Comparison of ENCODE assay signal across 11 cellular contexts in the genomic region with DNA sequence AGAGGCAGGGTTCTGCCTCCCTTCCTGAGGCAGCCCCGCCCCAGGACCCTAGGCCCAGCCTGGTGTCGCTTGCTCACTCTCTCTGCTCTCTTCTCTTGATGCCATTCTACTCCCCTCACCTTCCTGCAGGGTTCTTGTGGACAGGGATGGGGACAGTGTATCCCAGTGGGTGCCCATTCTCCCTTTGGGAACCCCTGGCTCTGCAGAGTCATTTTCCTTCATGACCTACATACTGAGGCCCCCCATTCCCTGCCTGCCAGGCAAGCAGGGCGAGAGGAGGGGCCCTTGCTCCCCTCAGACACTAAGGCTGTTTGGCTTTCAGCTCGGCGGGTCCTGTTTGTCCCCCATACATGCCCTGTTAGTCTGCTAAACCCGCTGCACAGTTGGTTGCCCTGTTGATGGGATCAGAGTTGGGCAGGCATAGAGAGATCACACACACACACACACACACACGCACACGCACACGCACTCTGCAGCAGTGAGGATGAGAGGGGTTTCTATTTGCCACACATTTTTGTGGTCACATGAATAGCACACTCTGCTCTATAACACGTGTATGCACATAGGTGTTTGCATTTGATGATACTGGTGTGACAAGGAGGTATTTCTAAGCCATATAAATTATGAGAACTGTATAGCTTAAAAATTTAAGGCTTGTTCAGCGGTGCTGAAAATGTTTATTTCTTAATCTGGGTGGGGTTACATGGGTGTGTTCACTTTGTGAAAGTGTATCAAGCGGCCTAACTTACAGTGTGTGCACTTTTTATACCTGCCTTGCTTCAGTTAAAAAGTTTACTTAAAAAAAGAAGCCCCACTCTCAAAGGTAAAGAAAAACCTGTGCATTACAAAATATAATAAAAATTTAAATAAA. TPM values are rescaled to one million over a fixed set of nuclear protein-coding genes. Genes with fewer than 3 reads are reported as not detected.
A peak's percentile ranks its signal among the peaks of the same experiment; 100 is the strongest.
DNase-seq lines count a peak whose midpoint lies in the region; ATAC-seq lines count a peak whose summit lies in the region.
"Had no signal": no experiment of that assay in that cellular context is flagged by ENCODE, and none has a peak within 500 bp of the region (broad histone marks: within the 10 kb centered on the region; RNA-seq: fewer than 3 reads in every experiment).

No MANE protein-coding gene starts in this region.

- no peaks in the 10 kb centered on the region for H3K36me3 ChIP-seq in GM23248 (ENCODE audit: low read depth)
- H3K36me3 ChIP-seq in iPS-15b (ENCODE audit: control insufficient read depth, insufficient read depth, low read length), result no peaks in the 10 kb centered on the region
- H3K36me3 ChIP-seq in subcutaneous abdominal adipose tissue (ENCODE audit: control insufficient read depth in 5 of 5, insufficient read depth in 5 of 5, low read length in 5 of 5), result no peaks in the 10 kb centered on the region
- no peaks in the 10 kb centered on the region for H3K36me3 ChIP-seq in CD8-positive, alpha-beta memory T cell (ENCODE audit: insufficient read depth, low read length)

- peaks cover 0 to 4% (median 0%) of the 10 kb centered on the region in 5 donors for H3K9me3 Mint-ChIP-seq in CD8-positive, alpha-beta memory T cell

- H3K4me3 ChIP-seq in GM23248 (peak overlapping the region; percentile 78), iPS-15b (ENCODE audit: low read depth, low read length) (peak overlapping the region; percentile 26), subcutaneous abdominal adipose tissue (ENCODE audit: low read depth in 1 of 5, low read length in 5 of 5) (peak overlapping the region in 1 of 5 donors; percentile 42)
- no peak overlapping the region for H3K4me3 ChIP-seq in CD8-positive, alpha-beta memory T cell (ENCODE audit: low read length)

- POLR2A ChIA-PET in CD8-positive, alpha-beta memory T cell (lab: Charles Lee), result no interaction called here

- H3K9me2 ChIP-seq in GM23248 (ENCODE audit: insufficient read depth), result no peaks in the 10 kb centered on the region

- no peak for ATAC-seq in GM21381 (IDR thresholded peaks at IDR 0.05; ENCODE audit: unreplicated experiment)

- peaks cover 23 to 29% (median 23%) of the 10 kb centered on the region in 3 donors for H3K4me1 Mint-ChIP-seq in CD8-positive, alpha-beta memory T cell

- WGBS in GM23248 (ENCODE audit: low coverage in 1 of 2, low lambda C conversion rate in 2 of 2, missing lambda C conversion rate in 2 of 2), 2 experiments, result 22 to 26% methylated on average over 12 of the region's 12 CpGs

- H3K27ac Mint-ChIP-seq in CD8-positive, alpha-beta memory T cell, result peak overlapping the region in 2 of 8 donors; percentile 22 to 29

- in situ Hi-C loops in GM23248 (cut with MboI), result no loop called here

- H3K27ac ChIP-seq in GM23248 (peak overlapping the region; percentile 99), subcutaneous abdominal adipose tissue (ENCODE audit: low read depth, low read length) (peak overlapping the region; percentile 99)
- no peak overlapping the region for H3K27ac ChIP-seq in CD8-positive, alpha-beta memory T cell (ENCODE audit: low read depth, low read length)

- peak overlapping the region in 1 of 7 donors; percentile 12 for H3K4me3 Mint-ChIP-seq in CD8-positive, alpha-beta memory T cell

- peaks cover 0 to 2% (median 0%) of the 10 kb centered on the region in 3 donors for H3K36me3 Mint-ChIP-seq in CD8-positive, alpha-beta memory T cell

- H3K4me1 ChIP-seq in GM23248 (ENCODE audit: insufficient read depth) (peaks cover 63% of the 10 kb centered on the region), iPS-15b (ENCODE audit: control insufficient read depth, insufficient read depth, low read length) (peaks cover 21% of the 10 kb centered on the region), subcutaneous abdominal adipose tissue (ENCODE audit: control insufficient read depth in 5 of 5, insufficient read depth in 5 of 5, low read length in 5 of 5) (peaks cover 11 to 98% (median 95%) of the 10 kb centered on the region in 5 donors)
- peaks cover 25% of the 10 kb centered on the region for H3K4me1 ChIP-seq in CD8-positive, alpha-beta memory T cell (ENCODE audit: insufficient read depth, low read length)

- DNase-seq in GM23248 (peak; percentile 67), SW480 (ENCODE audit: low spot score) (peak; percentile 91), activated gamma-delta T cell treated with Interleukin-2 at 50 U/mL for 16 hours (no peak), AG20443 (ENCODE audit: low spot score) (no peak)
- no peak for DNase-seq in CD8-positive, alpha-beta memory T cell
- DNase-seq: central memory CD4-positive, alpha-beta T cell; NCI-H187 treated with DMSO at 0.1 percent for 48 hours; posterior cingulate gyrus had no signal

- no peaks in the 10 kb centered on the region for H4K20me1 ChIP-seq in GM23248 (ENCODE audit: insufficient read depth)

- peaks cover 100% of the 10 kb centered on the region for H3K79me2 ChIP-seq in GM23248 (ENCODE audit: insufficient read depth)

- no peak overlapping the region for H2AFZ ChIP-seq in GM23248

- H3K9ac ChIP-seq in GM23248 (peak overlapping the region; percentile 98), iPS-15b (ENCODE audit: low read depth, low read length) (no peak overlapping the region), subcutaneous abdominal adipose tissue (ENCODE audit: low read length in 5 of 5) (peak overlapping the region in 2 of 5 donors; percentile 27 to 57)

- peaks cover 29% of the 10 kb centered on the region for H3F3A ChIP-seq in GM23248 (ENCODE audit: insufficient read depth)

- CTCF ChIA-PET in CD8-positive, alpha-beta memory T cell (lab: Charles Lee), result interaction anchor here (1.0 to 2.6 kb wide), 4 partner anchors 18 to 50 kb away, joined by 3 to 20 read pairs (median 3); no protein-coding TSS in a partner anchor

- no peaks in the 10 kb centered on the region for H3K27me3 ChIP-seq in GM23248 (replicated peaks; ENCODE audit: insufficient read depth)
- peaks cover 100% of the 10 kb centered on the region for H3K27me3 ChIP-seq in iPS-15b (ENCODE audit: control insufficient read depth, insufficient read depth, low read length)
- no peaks in the 10 kb centered on the region for H3K27me3 ChIP-seq in subcutaneous abdominal adipose tissue (ENCODE audit: control insufficient read depth in 5 of 5, insufficient read depth in 4 of 5, low read length in 5 of 5)
- H3K27me3 ChIP-seq in CD8-positive, alpha-beta memory T cell (ENCODE audit: insufficient read depth, low read length, poor library complexity, severe bottlenecking), result peaks cover 34% of the 10 kb centered on the region

- H3K27me3 Mint-ChIP-seq in CD8-positive, alpha-beta memory T cell, result peaks cover 47 to 78% of the 10 kb centered on the region in 2 donors

- no peaks in the 10 kb centered on the region for H3K9me3 ChIP-seq in GM23248 (ENCODE audit: low read depth)
- H3K9me3 ChIP-seq in iPS-15b (ENCODE audit: control insufficient read depth, insufficient read depth, low read length), result no peaks in the 10 kb centered on the region
- H3K9me3 ChIP-seq in subcutaneous abdominal adipose tissue (ENCODE audit: control insufficient read depth in 5 of 5, low read length in 5 of 5), result no peaks in the 10 kb centered on the region
- no peaks in the 10 kb centered on the region for H3K9me3 ChIP-seq in CD8-positive, alpha-beta memory T cell (ENCODE audit: low read length)

- H3K4me2 ChIP-seq in GM23248 (ENCODE audit: unreplicated experiment), result peak overlapping the region; percentile 100

RNA-seq across cellular contexts. Expression of a gene that starts 20.3 kb away (rescaled TPM):
- 71.0 and 81.4 TPM in 2 replicates for total RNA-seq in GM23248 (2014; rRNA removed; shearing (Covaris generic))
- polyA plus RNA-seq in GM23248 (2016; fragmentation: Nextera tagmentation; extraction: Ambion mirVana), result 59.2 and 60.8 TPM in 2 replicates
- 1 to 10 TPM; 2.3 to 2.8 TPM for total RNA-seq in CD8-positive, alpha-beta memory T cell
- polyA plus RNA-seq in CD8-positive, alpha-beta memory T cell, result 0.94 TPM

RNA-seq across cellular contexts. Expression of a gene that starts 46.2 kb away (rescaled TPM):
- total RNA-seq in GM23248 (2014; rRNA removed; shearing (Covaris generic)), result not detected in 2 replicates
- not detected in 2 replicates for polyA plus RNA-seq in GM23248 (2016; fragmentation: Nextera tagmentation; extraction: Ambion mirVana)
- not detected for total RNA-seq in CD8-positive, alpha-beta memory T cell
- not detected for polyA plus RNA-seq in CD8-positive, alpha-beta memory T cell

RNA-seq across cellular contexts. Expression of a gene that starts 58.6 kb away (rescaled TPM):
- total RNA-seq in GM23248 (2014; rRNA removed; shearing (Covaris generic)), result 41.6 and 48.4 TPM in 2 replicates
- polyA plus RNA-seq in GM23248 (2016; fragmentation: Nextera tagmentation; extraction: Ambion mirVana), result 132 and 136 TPM in 2 replicates
- 10 to 100 TPM; 37.3 to 38.6 TPM for total RNA-seq in CD8-positive, alpha-beta memory T cell
- polyA plus RNA-seq in CD8-positive, alpha-beta memory T cell, result 64.1 TPM

Comparison
In these comparisons a context has a peak if more than half of its experiments do, and no peak if none do; other contexts are left out.
1. DNase-seq: peak in GM23248 (single experiment) and SW480 (single experiment); none in activated gamma-delta T cell treated with Interleukin-2 at 50 U/mL for 16 hours (single experiment), CD8-positive, alpha-beta memory T cell (0 of 5) and AG20443 (single experiment).
2. RNA of a gene that starts 20.3 kb away (total RNA-seq): 71.0 to 81.4 TPM in GM23248; 2.3 to 2.8 TPM in CD8-positive, alpha-beta memory T cell; every median in the first group is over 10 times any median in the second.